ENCODE assay signal across 1 cellular context in genomic region chr1:16677552-16678423, GRCh38.
TF ChIP-seq lines count a peak whose summit lies in the region.

No MANE protein-coding gene starts in this region.

TF ChIP-seq in HepG2, 621 proteins besides CTCF, POLR2A, EP300 and RAD21 (continued from another document and continues in another):
- TF ChIP-seq, protein P1, sequence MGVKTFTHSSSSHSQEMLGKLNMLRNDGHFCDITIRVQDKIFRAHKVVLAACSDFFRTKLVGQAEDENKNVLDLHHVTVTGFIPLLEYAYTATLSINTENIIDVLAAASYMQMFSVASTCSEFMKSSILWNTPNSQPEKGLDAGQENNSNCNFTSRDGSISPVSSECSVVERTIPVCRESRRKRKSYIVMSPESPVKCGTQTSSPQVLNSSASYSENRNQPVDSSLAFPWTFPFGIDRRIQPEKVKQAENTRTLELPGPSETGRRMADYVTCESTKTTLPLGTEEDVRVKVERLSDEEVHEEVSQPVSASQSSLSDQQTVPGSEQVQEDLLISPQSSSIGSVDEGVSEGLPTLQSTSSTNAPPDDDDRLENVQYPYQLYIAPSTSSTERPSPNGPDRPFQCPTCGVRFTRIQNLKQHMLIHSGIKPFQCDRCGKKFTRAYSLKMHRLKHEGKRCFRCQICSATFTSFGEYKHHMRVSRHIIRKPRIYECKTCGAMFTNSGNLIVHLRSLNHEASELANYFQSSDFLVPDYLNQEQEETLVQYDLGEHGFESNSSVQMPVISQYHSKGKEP (CRISPR knock-in tag; IDR thresholded peaks at IDR 0.05), result no peak
- peak; percentile 72; the same call in 1 of the 2 replicates for TF ChIP-seq ZNF501 (CRISPR knock-in tag; IDR thresholded peaks at IDR 0.05)
- TF ChIP-seq ZMYM4 (CRISPR knock-in tag; IDR thresholded peaks at IDR 0.05), result peak; percentile 24; the same call in 1 of the 2 replicates
- TF ChIP-seq HCFC1 (IDR thresholded peaks at IDR 0.05; ENCODE audit: low read depth, low read length), result peak; percentile 24; the same call in 1 of the 2 replicates
- peak; percentile 80; the same call in 1 of the 2 replicates for TF ChIP-seq FOXK1 (CRISPR knock-in tag; IDR thresholded peaks at IDR 0.05; ENCODE audit: borderline replicate concordance, low read depth)
- TF ChIP-seq, protein P2, sequence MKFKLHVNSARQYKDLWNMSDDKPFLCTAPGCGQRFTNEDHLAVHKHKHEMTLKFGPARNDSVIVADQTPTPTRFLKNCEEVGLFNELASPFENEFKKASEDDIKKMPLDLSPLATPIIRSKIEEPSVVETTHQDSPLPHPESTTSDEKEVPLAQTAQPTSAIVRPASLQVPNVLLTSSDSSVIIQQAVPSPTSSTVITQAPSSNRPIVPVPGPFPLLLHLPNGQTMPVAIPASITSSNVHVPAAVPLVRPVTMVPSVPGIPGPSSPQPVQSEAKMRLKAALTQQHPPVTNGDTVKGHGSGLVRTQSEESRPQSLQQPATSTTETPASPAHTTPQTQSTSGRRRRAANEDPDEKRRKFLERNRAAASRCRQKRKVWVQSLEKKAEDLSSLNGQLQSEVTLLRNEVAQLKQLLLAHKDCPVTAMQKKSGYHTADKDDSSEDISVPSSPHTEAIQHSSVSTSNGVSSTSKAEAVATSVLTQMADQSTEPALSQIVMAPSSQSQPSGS (CRISPR knock-in tag; IDR thresholded peaks at IDR 0.05), result peak; percentile 49; the same call in 1 of the 2 replicates
- peak; percentile 24; the same call in 1 of the 2 replicates for TF ChIP-seq PHF8 (CRISPR knock-in tag; IDR thresholded peaks at IDR 0.05)
- no peak for TF ChIP-seq ZNF510 (CRISPR knock-in tag; IDR thresholded peaks at IDR 0.05; ENCODE audit: low read depth)
- TF ChIP-seq SOX6 (IDR thresholded peaks at IDR 0.05), result no peak
- no peak for TF ChIP-seq SOX6 (CRISPR knock-in tag; IDR thresholded peaks at IDR 0.05)
- no peak for TF ChIP-seq RAD51 (IDR thresholded peaks at IDR 0.05; ENCODE audit: borderline replicate concordance)
- TF ChIP-seq ZSCAN9 (CRISPR knock-in tag; IDR thresholded peaks at IDR 0.05; ENCODE audit: borderline replicate concordance), result peak; percentile 79
- TF ChIP-seq PITX1 (CRISPR knock-in tag; IDR thresholded peaks at IDR 0.05), result 0 out of 2 replicates have a peak, but pooled peaks have one; percentile 29
- TF ChIP-seq JUN (CRISPR knock-in tag; IDR thresholded peaks at IDR 0.05), result peak; percentile 17; the same call in 1 of the 2 replicates
- TF ChIP-seq KAT7 (CRISPR knock-in tag; IDR thresholded peaks at IDR 0.05; ENCODE audit: borderline replicate concordance), result no peak
- TF ChIP-seq ZKSCAN5 (CRISPR knock-in tag; IDR thresholded peaks at IDR 0.05), result no peak
- TF ChIP-seq ZNF33A (CRISPR knock-in tag; IDR thresholded peaks at IDR 0.05; ENCODE audit: borderline replicate concordance), result no peak
- peak; percentile 61; the same call in 1 of the 2 replicates for TF ChIP-seq KAT8 (CRISPR knock-in tag; IDR thresholded peaks at IDR 0.05)
- no peak for TF ChIP-seq ZNF598 (CRISPR knock-in tag; IDR thresholded peaks at IDR 0.05; ENCODE audit: borderline replicate concordance)
- TF ChIP-seq FOSL2 (CRISPR knock-in tag; IDR thresholded peaks at IDR 0.05), result peak; percentile 69
- TF ChIP-seq ZFP91 (CRISPR knock-in tag; IDR thresholded peaks at IDR 0.05; ENCODE audit: borderline replicate concordance), result peak; percentile 48; the same call in 1 of the 2 replicates
- TF ChIP-seq GZF1 (CRISPR knock-in tag; IDR thresholded peaks at IDR 0.05), result no peak
- TF ChIP-seq ZNF207 (IDR thresholded peaks at IDR 0.05; ENCODE audit: borderline replicate concordance), result no peak
- no peak for TF ChIP-seq PAF1 (CRISPR knock-in tag; IDR thresholded peaks at IDR 0.05)
- no peak for TF ChIP-seq ZMAT3 (CRISPR knock-in tag; conservative IDR thresholded peaks at IDR 0.05)
- peak; percentile 66 for TF ChIP-seq ZNF331 (CRISPR knock-in tag; IDR thresholded peaks at IDR 0.05)
- TF ChIP-seq REPIN1 (CRISPR knock-in tag; IDR thresholded peaks at IDR 0.05; ENCODE audit: borderline replicate concordance, low read depth), result peak; percentile 64; the same call in 1 of the 2 replicates
- TF ChIP-seq SNAI1 (CRISPR knock-in tag; IDR thresholded peaks at IDR 0.05; ENCODE audit: borderline replicate concordance), result no peak
- no peak for TF ChIP-seq CREBL2 (CRISPR knock-in tag; IDR thresholded peaks at IDR 0.05; ENCODE audit: borderline replicate concordance)
- TF ChIP-seq ZNF614 (CRISPR knock-in tag; IDR thresholded peaks at IDR 0.05; ENCODE audit: borderline replicate concordance), result peak; percentile 83; the same call in 1 of the 2 replicates
- no peak for TF ChIP-seq LCORL (IDR thresholded peaks at IDR 0.05)
- peak; percentile 61; the same call in 1 of the 2 replicates for TF ChIP-seq LCORL (CRISPR knock-in tag; IDR thresholded peaks at IDR 0.05)
- TF ChIP-seq HOXA9 (CRISPR knock-in tag; IDR thresholded peaks at IDR 0.05; ENCODE audit: borderline replicate concordance), result no peak
- peak; percentile 40; the same call in 1 of the 2 replicates for TF ChIP-seq ARNTL (CRISPR knock-in tag; IDR thresholded peaks at IDR 0.05)
- no peak for TF ChIP-seq ZBTB43 (CRISPR knock-in tag; conservative IDR thresholded peaks at IDR 0.05)
- TF ChIP-seq, protein P3, sequence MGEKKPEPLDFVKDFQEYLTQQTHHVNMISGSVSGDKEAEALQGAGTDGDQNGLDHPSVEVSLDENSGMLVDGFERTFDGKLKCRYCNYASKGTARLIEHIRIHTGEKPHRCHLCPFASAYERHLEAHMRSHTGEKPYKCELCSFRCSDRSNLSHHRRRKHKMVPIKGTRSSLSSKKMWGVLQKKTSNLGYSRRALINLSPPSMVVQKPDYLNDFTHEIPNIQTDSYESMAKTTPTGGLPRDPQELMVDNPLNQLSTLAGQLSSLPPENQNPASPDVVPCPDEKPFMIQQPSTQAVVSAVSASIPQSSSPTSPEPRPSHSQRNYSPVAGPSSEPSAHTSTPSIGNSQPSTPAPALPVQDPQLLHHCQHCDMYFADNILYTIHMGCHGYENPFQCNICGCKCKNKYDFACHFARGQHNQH (CRISPR knock-in tag; IDR thresholded peaks at IDR 0.05), result peak; percentile 81
- 0 out of 2 replicates have a peak, but pooled peaks have one; percentile 54 for TF ChIP-seq KLF6 (CRISPR knock-in tag; IDR thresholded peaks at IDR 0.05)
- TF ChIP-seq ZFP36L1 (CRISPR knock-in tag; IDR thresholded peaks at IDR 0.05), result peak; percentile 44; the same call in 1 of the 2 replicates
- no peak for TF ChIP-seq SP4 (CRISPR knock-in tag; IDR thresholded peaks at IDR 0.05)
- TF ChIP-seq ZNF703 (CRISPR knock-in tag; IDR thresholded peaks at IDR 0.05; ENCODE audit: borderline replicate concordance), result no peak
- TF ChIP-seq ZKSCAN1 (IDR thresholded peaks at IDR 0.05; ENCODE audit: low read length), result peak; percentile 62; the same call in 1 of the 2 replicates
- no peak for TF ChIP-seq ZNF432 (CRISPR knock-in tag; IDR thresholded peaks at IDR 0.05; ENCODE audit: borderline replicate concordance)
- no peak for TF ChIP-seq SMARCC2 (IDR thresholded peaks at IDR 0.05)
- TF ChIP-seq ZFP90 (CRISPR knock-in tag; IDR thresholded peaks at IDR 0.05; ENCODE audit: borderline replicate concordance), result peak; percentile 11; the same call in 1 of the 2 replicates
- no peak for TF ChIP-seq ZNF850 (CRISPR knock-in tag; conservative IDR thresholded peaks at IDR 0.05)
- TF ChIP-seq SMAD3 (CRISPR knock-in tag; IDR thresholded peaks at IDR 0.05), result no peak
- TF ChIP-seq, protein P4, sequence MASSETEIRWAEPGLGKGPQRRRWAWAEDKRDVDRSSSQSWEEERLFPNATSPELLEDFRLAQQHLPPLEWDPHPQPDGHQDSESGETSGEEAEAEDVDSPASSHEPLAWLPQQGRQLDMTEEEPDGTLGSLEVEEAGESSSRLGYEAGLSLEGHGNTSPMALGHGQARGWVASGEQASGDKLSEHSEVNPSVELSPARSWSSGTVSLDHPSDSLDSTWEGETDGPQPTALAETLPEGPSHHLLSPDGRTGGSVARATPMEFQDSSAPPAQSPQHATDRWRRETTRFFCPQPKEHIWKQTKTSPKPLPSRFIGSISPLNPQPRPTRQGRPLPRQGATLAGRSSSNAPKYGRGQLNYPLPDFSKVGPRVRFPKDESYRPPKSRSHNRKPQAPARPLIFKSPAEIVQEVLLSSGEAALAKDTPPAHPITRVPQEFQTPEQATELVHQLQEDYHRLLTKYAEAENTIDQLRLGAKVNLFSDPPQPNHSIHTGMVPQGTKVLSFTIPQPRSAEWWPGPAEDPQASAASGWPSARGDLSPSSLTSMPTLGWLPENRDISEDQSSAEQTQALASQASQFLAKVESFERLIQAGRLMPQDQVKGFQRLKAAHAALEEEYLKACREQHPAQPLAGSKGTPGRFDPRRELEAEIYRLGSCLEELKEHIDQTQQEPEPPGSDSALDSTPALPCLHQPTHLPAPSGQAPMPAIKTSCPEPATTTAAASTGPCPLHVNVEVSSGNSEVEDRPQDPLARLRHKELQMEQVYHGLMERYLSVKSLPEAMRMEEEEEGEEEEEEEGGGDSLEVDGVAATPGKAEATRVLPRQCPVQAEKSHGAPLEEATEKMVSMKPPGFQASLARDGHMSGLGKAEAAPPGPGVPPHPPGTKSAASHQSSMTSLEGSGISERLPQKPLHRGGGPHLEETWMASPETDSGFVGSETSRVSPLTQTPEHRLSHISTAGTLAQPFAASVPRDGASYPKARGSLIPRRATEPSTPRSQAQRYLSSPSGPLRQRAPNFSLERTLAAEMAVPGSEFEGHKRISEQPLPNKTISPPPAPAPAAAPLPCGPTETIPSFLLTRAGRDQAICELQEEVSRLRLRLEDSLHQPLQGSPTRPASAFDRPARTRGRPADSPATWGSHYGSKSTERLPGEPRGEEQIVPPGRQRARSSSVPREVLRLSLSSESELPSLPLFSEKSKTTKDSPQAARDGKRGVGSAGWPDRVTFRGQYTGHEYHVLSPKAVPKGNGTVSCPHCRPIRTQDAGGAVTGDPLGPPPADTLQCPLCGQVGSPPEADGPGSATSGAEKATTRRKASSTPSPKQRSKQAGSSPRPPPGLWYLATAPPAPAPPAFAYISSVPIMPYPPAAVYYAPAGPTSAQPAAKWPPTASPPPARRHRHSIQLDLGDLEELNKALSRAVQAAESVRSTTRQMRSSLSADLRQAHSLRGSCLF (CRISPR knock-in tag; IDR thresholded peaks at IDR 0.05; ENCODE audit: borderline replicate concordance), result no peak
- TF ChIP-seq PHF21A (CRISPR knock-in tag; IDR thresholded peaks at IDR 0.05), result peak; percentile 79
- no peak for TF ChIP-seq ZNF160 (CRISPR knock-in tag; IDR thresholded peaks at IDR 0.05)
- TF ChIP-seq SMC3 (IDR thresholded peaks at IDR 0.05; ENCODE audit: low read length), result peak; percentile 5; the same call in 1 of the 2 replicates
- TF ChIP-seq SIX1 (CRISPR knock-in tag; IDR thresholded peaks at IDR 0.05; ENCODE audit: borderline replicate concordance), result peak; percentile 68; the same call in 1 of the 2 replicates
- TF ChIP-seq ZNF720 (CRISPR knock-in tag; IDR thresholded peaks at IDR 0.05), result no peak
- TF ChIP-seq, protein P5, sequence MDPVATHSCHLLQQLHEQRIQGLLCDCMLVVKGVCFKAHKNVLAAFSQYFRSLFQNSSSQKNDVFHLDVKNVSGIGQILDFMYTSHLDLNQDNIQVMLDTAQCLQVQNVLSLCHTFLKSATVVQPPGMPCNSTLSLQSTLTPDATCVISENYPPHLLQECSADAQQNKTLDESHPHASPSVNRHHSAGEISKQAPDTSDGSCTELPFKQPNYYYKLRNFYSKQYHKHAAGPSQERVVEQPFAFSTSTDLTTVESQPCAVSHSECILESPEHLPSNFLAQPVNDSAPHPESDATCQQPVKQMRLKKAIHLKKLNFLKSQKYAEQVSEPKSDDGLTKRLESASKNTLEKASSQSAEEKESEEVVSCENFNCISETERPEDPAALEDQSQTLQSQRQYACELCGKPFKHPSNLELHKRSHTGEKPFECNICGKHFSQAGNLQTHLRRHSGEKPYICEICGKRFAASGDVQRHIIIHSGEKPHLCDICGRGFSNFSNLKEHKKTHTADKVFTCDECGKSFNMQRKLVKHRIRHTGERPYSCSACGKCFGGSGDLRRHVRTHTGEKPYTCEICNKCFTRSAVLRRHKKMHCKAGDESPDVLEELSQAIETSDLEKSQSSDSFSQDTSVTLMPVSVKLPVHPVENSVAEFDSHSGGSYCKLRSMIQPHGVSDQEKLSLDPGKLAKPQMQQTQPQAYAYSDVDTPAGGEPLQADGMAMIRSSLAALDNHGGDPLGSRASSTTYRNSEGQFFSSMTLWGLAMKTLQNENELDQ (CRISPR knock-in tag; IDR thresholded peaks at IDR 0.05; ENCODE audit: borderline replicate concordance), result no peak
- TF ChIP-seq ZNF563 (CRISPR knock-in tag; IDR thresholded peaks at IDR 0.05), result no peak
- no peak for TF ChIP-seq CREB1 (IDR thresholded peaks at IDR 0.05)
- TF ChIP-seq CREB1 (CRISPR knock-in tag; IDR thresholded peaks at IDR 0.05), result peak; percentile 79
- no peak for TF ChIP-seq RFXAP (CRISPR knock-in tag; IDR thresholded peaks at IDR 0.05; ENCODE audit: borderline replicate concordance)
- TF ChIP-seq BORCS8-MEF2B (CRISPR knock-in tag; IDR thresholded peaks at IDR 0.05), result 0 out of 2 replicates have a peak, but pooled peaks have one; percentile 22
- TF ChIP-seq ASH2L (IDR thresholded peaks at IDR 0.05; ENCODE audit: insufficient read length, low read depth, low read length), result no peak
- peak; percentile 39; the same call in 1 of the 2 replicates for TF ChIP-seq KDM2A (CRISPR knock-in tag; IDR thresholded peaks at IDR 0.05; ENCODE audit: borderline replicate concordance, low read depth)
- no peak for TF ChIP-seq ZNF644 (CRISPR knock-in tag; IDR thresholded peaks at IDR 0.05; ENCODE audit: low read depth)
